In genomic region chr19:46323227-46323626, GRCh38 we compare ENCODE assay signal across 1 cellular context. TPM values are rescaled to one million over a fixed set of nuclear protein-coding genes. Genes with fewer than 3 reads are reported as not detected.
"Had no signal": no experiment of that assay in that cellular context is flagged by ENCODE, and none has a peak within 500 bp of the region (broad histone marks: within the 10 kb centered on the region; RNA-seq: fewer than 3 reads in every experiment).

No MANE protein-coding gene starts in this region.

RNA-seq across cellular contexts. Expression of gene HIF3A, which starts 26.4 kb away (rescaled TPM):
- total RNA-seq: G401 had no signal
